ENCODE assay signal across 6 cellular contexts in genomic region chr7:27549621-27550020, GRCh38.
"Had no signal": no experiment of that assay in that cellular context is flagged by ENCODE, and none has a peak within 500 bp of the region (broad histone marks: within the 10 kb centered on the region; RNA-seq: fewer than 3 reads in every experiment).

No MANE protein-coding gene starts in this region.

- ATAC-seq: K562 had no signal

- H3K4me3 ChIP-seq: K562 had no signal

- DNase-seq: GOT3, H7, HCEC 1CT, IMR-90, KG1 had no signal
